In the genomic region with DNA sequence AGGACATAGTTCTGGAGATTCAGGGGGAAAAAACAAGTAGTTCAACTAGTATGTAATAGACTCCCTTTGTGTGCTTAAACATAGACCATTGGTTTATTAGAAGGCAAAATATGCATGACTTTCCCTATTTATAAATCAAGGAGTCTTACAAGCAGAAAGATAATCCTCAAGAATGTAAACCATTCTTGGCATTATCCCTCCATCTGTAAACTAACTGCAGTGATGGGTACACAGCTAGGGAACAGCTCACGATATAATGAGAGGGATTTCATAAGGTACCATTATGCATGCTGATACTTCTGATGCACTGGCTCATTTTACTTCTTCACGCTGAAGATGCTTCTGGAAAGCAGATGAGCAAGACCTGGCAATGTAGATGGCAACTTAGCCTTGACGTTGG, we compare ENCODE assay signal across 9 cellular contexts. TPM values are rescaled to one million over a fixed set of nuclear protein-coding genes. Genes with fewer than 3 reads are reported as not detected.
A peak's percentile ranks its signal among the peaks of the same experiment; 100 is the strongest.
DNase-seq lines count a peak whose midpoint lies in the region; ATAC-seq and TF ChIP-seq lines count a peak whose summit lies in the region.
"Had no signal": no experiment of that assay in that cellular context is flagged by ENCODE, and none has a peak within 500 bp of the region (broad histone marks: within the 10 kb centered on the region; RNA-seq: fewer than 3 reads in every experiment).

No MANE protein-coding gene starts in this region.

- H3K27me3 ChIP-seq in OCI-LY3 (ENCODE audit: low read depth, low read length) (no peaks in the 10 kb centered on the region), endodermal cell (ENCODE audit: control insufficient read depth, insufficient read depth, low read length, poor library complexity, severe bottlenecking) (no peaks in the 10 kb centered on the region), psoas muscle (ENCODE audit: insufficient read depth in 3 of 3, low read length in 2 of 3) (no peaks in the 10 kb centered on the region)

- H3K27ac ChIP-seq in OCI-LY3 (ENCODE audit: low read length) (no peak overlapping the region), endodermal cell (ENCODE audit: low read depth, low read length) (no peak overlapping the region), psoas muscle (no peak overlapping the region), RWPE1 (no peak overlapping the region)

- H3K27me3 Mint-ChIP-seq in endodermal cell (ENCODE audit: insufficient read depth): peaks cover 14% of the 10 kb centered on the region

- H4K20me1 ChIP-seq in OCI-LY3 (ENCODE audit: insufficient read depth, low read length): peaks cover 6% of the 10 kb centered on the region; the same call in 1 of the 2 replicates

- H3K9ac ChIP-seq in OCI-LY3 (ENCODE audit: low read length) (peak overlapping the region; percentile 96), endodermal cell (ENCODE audit: extremely low read depth, low read length, poor library complexity, severe bottlenecking) (no peak overlapping the region)

- 51 to 90% methylated on average over 2 to 3 of the region's 3 CpGs for WGBS in endodermal cell (ENCODE audit: insufficient coverage in 1 of 2, insufficient read length in 1 of 2), 2 experiments
- WGBS in psoas muscle, 3 donors: 24 to 31% (median 24%) methylated on average over 3 of the region's 3 CpGs

- H3K36me3 Mint-ChIP-seq in endodermal cell (ENCODE audit: low read depth): no peaks in the 10 kb centered on the region

- peak overlapping the region; percentile 86 for H2AFZ ChIP-seq in OCI-LY3 (ENCODE audit: low read depth, low read length)

- H3K4me3 ChIP-seq in OCI-LY3 (ENCODE audit: low read length) (peak overlapping the region; percentile 79), endodermal cell (ENCODE audit: low read length) (peak overlapping the region; percentile 99), psoas muscle (peak overlapping the region; percentile 83)

- CTCF ChIA-PET in RWPE1 (lab: Yijun Ruan, JAX): no interaction called here

- H3K36me3 ChIP-seq in OCI-LY3 (replicated peaks; ENCODE audit: low read depth, low read length) (peaks cover 14% of the 10 kb centered on the region), endodermal cell (ENCODE audit: control insufficient read depth, insufficient read depth, low read length) (peaks cover 4% of the 10 kb centered on the region), psoas muscle (ENCODE audit: insufficient read depth in 1 of 2, low read depth in 1 of 2) (peaks cover 0 to 13% of the 10 kb centered on the region in 2 donors)

- H3K9me3 Mint-ChIP-seq in endodermal cell: no peaks in the 10 kb centered on the region

- H3K4me2 ChIP-seq in OCI-LY3 (ENCODE audit: low read length): peak overlapping the region; percentile 76

- ATAC-seq in psoas muscle (no peak), GM19328 (IDR thresholded peaks at IDR 0.05; ENCODE audit: unreplicated experiment) (no peak)

- no peak for TF ChIP-seq CTCF in OCI-LY3 (IDR thresholded peaks at IDR 0.05; ENCODE audit: low read depth, low read length)
- no peak for TF ChIP-seq CTCF in endodermal cell (conservative IDR thresholded peaks at IDR 0.05)
- TF ChIP-seq CTCF in psoas muscle (IDR thresholded peaks at IDR 0.05): no peak
- no peak for TF ChIP-seq CTCF in RWPE1 (conservative IDR thresholded peaks at IDR 0.05; ENCODE audit: low read depth)

- POLR2A ChIA-PET in RWPE1 (lab: Yijun Ruan, JAX; ENCODE audit: low non-redundant PET): no interaction called here

- H3K79me2 ChIP-seq in OCI-LY3 (ENCODE audit: low read length): peaks cover 34% of the 10 kb centered on the region

- peaks cover 14% of the 10 kb centered on the region for H3K4me1 ChIP-seq in OCI-LY3 (ENCODE audit: low read length)
- peaks cover 8% of the 10 kb centered on the region for H3K4me1 ChIP-seq in endodermal cell (ENCODE audit: control insufficient read depth, insufficient read depth, low read length)
- H3K4me1 ChIP-seq in psoas muscle: peaks cover 22% of the 10 kb centered on the region

- peak; percentile 11 for DNase-seq in ELR (ENCODE audit: low read depth)
- no peak for DNase-seq in endodermal cell
- no peak for DNase-seq in psoas muscle
- no peak for DNase-seq in NCI-H2081 (lab: John Stamatoyannopoulos, UW)
- no peak for DNase-seq in RWPE1 (ENCODE audit: low spot score)
- no peak for DNase-seq in stimulated activated CD4-positive, alpha-beta T cell treated with anti-CD3 and anti-CD28 coated beads, Interleukin-4, amount 100 ng/mL, for 24 hours
- DNase-seq: NCI-H2029 had no signal

- H3K9me3 ChIP-seq in OCI-LY3 (ENCODE audit: insufficient read depth, low read length) (no peaks in the 10 kb centered on the region), endodermal cell (ENCODE audit: control insufficient read depth, low read length) (no peaks in the 10 kb centered on the region), psoas muscle (no peaks in the 10 kb centered on the region)

- no peak overlapping the region for H3K27ac Mint-ChIP-seq in endodermal cell

- intact Hi-C loops in psoas muscle (cut with DNase I): loop anchor here (5.0 kb wide), 2 partner anchors 146 to 351 kb away; a partner anchor contains a TSS

- H3K4me3 Mint-ChIP-seq in endodermal cell: peak overlapping the region; percentile 91

- peaks cover 13% of the 10 kb centered on the region for H3K4me1 Mint-ChIP-seq in endodermal cell

RNA-seq across cellular contexts. Expression of a gene that starts 0.9 kb away (rescaled TPM):
- total RNA-seq in endodermal cell: 1 to 10 TPM; 1.3 to 3.0 TPM
- 4.7 TPM for polyA plus RNA-seq in endodermal cell (2013, experiment 1 of 2)
- polyA plus RNA-seq in endodermal cell (2013, experiment 2 of 2): 3.5 TPM
- under 1 TPM in 2 of 4 donors, not detected in 2; 0.30 TPM for total RNA-seq in psoas muscle
- under 1 TPM in 2 of 3 donors, not detected in 1; 0.03 to 0.17 TPM for polyA plus RNA-seq in psoas muscle

RNA-seq across cellular contexts. Expression of a gene that starts 1.6 kb away (rescaled TPM):
- 10 to 100 TPM; 28.8 to 30.2 TPM for total RNA-seq in endodermal cell
- 45.6 TPM for polyA plus RNA-seq in endodermal cell (2013, experiment 1 of 2)
- 42.8 TPM for polyA plus RNA-seq in endodermal cell (2013, experiment 2 of 2)
- 10 to 100 TPM; 52.6 to 91.6 (median 66.4) TPM for total RNA-seq in psoas muscle
- polyA plus RNA-seq in psoas muscle: 100 to 1,000 TPM in 2 of 3 donors, 10 to 100 TPM in 1; 76.8 to 201 (median 158) TPM
